Comparison of ENCODE assay signal across 7 cellular contexts in the genomic region with DNA sequence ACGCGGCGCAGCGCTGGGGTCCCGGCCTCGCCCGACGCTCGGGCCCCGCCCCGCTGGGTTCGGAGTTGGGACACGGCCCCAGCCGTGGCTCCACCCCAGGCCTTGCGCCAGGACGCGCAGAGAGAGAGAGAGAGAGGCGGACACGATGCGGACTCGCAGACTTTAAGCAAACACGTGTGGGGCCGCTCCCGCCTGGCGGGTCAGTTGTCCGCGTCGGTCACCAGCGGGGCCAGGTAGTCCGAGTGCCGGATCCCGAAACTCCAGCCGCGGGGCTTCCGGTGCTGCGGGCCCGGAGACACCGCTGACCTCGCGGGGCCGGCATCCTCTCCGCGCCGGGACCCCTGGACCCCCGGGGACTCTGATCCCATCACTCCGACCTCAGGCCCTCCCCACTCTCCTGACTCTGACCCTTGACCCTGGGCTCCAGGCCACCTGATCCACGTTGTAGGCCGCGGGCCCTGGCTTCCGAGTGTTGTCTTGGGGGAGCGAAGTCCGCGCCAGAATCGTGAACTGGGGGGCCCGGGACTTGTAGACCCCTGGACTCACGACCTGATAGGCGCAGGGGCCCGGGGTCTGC. TPM values are rescaled to one million over a fixed set of nuclear protein-coding genes. Genes with fewer than 3 reads are reported as not detected.
DNase-seq lines count a peak whose midpoint lies in the region; ATAC-seq and TF ChIP-seq lines count a peak whose summit lies in the region.

No MANE protein-coding gene starts in this region.

- H3K27ac ChIP-seq in esophagus squamous epithelium = peak overlapping the region; percentile 96 to 100 (median 98)

- H3K36me3 ChIP-seq in esophagus squamous epithelium = no peaks in the 10 kb centered on the region

- H3K4me1 Mint-ChIP-seq in activated B cell treated with CpG ODN at 0.5 μM for 24 hours = peaks cover 55% of the 10 kb centered on the region

- peak overlapping the region; percentile 54 to 87 (median 64) for H3K4me3 ChIP-seq in esophagus squamous epithelium

- no peaks in the 10 kb centered on the region for H3K9me3 ChIP-seq in esophagus squamous epithelium

- intact Hi-C loops in activated B cell treated with CpG ODN at 0.5 μM for 24 hours (cut with micrococcal nuclease) (loop anchor here (2.0 kb wide), 2 partner anchors 56 to 340 kb away; a partner anchor contains a TSS), esophagus squamous epithelium (cut with DNase I) (no loop called here)

- TF ChIP-seq POLR2A in esophagus squamous epithelium (IDR thresholded peaks at IDR 0.05) = peak in 1 of 4 donors; percentile 68

- POLR2A ChIA-PET in activated B cell treated with CpG ODN at 0.5 μM for 24 hours (lab: Charles Lee) = interaction anchor here (0.6 to 13.6 kb wide), 19 partner anchors 15 to 286 kb away, joined by 3 to 946 read pairs (median 5); a partner anchor contains a TSS

- no peaks in the 10 kb centered on the region for H3K27me3 Mint-ChIP-seq in activated B cell treated with CpG ODN at 0.5 μM for 24 hours

- CTCF ChIA-PET in activated B cell treated with CpG ODN at 0.5 μM for 24 hours (lab: Charles Lee) = interaction anchor here (0.7 to 0.9 kb wide), 2 partner anchors 9 to 91 kb away, joined by 4 read pairs; no protein-coding TSS in a partner anchor

- H3K4me3 Mint-ChIP-seq in activated B cell treated with CpG ODN at 0.5 μM for 24 hours = peak overlapping the region; percentile 92

- TF ChIP-seq CTCF in activated B cell treated with CpG ODN at 0.5 μM for 24 hours (IDR thresholded peaks at IDR 0.05) = no peak
- TF ChIP-seq CTCF in esophagus squamous epithelium (IDR thresholded peaks at IDR 0.05) = no peak

- peaks cover 31 to 91% (median 42%) of the 10 kb centered on the region in 3 donors for H3K4me1 ChIP-seq in esophagus squamous epithelium

- peak; percentile 20 for ATAC-seq in GM18511 (IDR thresholded peaks at IDR 0.05; ENCODE audit: unreplicated experiment)
- peak; percentile 23 for ATAC-seq in HG03354 (IDR thresholded peaks at IDR 0.05; ENCODE audit: poor library complexity, severe bottlenecking, unreplicated experiment)
- peak; percentile 25 for ATAC-seq in activated B cell treated with CpG ODN at 0.5 μM for 24 hours (ENCODE audit: low read depth)

- peaks cover 0 to 43% (median 0%) of the 10 kb centered on the region in 4 donors for H3K27me3 ChIP-seq in esophagus squamous epithelium

- peak overlapping the region; percentile 99 for H3K27ac Mint-ChIP-seq in activated B cell treated with CpG ODN at 0.5 μM for 24 hours

- 10% methylated on average over 4 of the region's 58 CpGs; no CpG with 5 or more reads in 1 of the 2 donors for WGBS in esophagus squamous epithelium, 2 donors

- DNase-seq in activated B cell treated with CpG ODN at 0.5 μM for 24 hours (peak; percentile 80), esophagus squamous epithelium (lab: John Stamatoyannopoulos, UW) (no peak), myocyte (ENCODE audit: low read depth) (peak; percentile 45), HPDE6-E6E7 (ENCODE audit: extremely low spot score) (no peak), SHP77 treated with DMSO at 0.1 percent for 48 hours (lab: John Stamatoyannopoulos, UW) (no peak)

- peaks cover 12% of the 10 kb centered on the region for H3K36me3 Mint-ChIP-seq in activated B cell treated with CpG ODN at 0.5 μM for 24 hours (ENCODE audit: low read depth)

- no peaks in the 10 kb centered on the region for H3K9me3 Mint-ChIP-seq in activated B cell treated with CpG ODN at 0.5 μM for 24 hours

RNA-seq across cellular contexts. Expression of a gene that starts 0.6 kb away (rescaled TPM):
- total RNA-seq in activated B cell treated with CpG ODN at 0.5 μM for 24 hours (91.8 and 92.9 TPM in 2 replicates), esophagus squamous epithelium (100 to 1,000 TPM in 2 of 4 donors, 10 to 100 TPM in 2; 86.0 to 281 (median 137) TPM), myocyte (1.7 and 2.1 TPM in 2 replicates)
- polyA plus RNA-seq in myocyte (2012) = 2.0 TPM

RNA-seq across cellular contexts. Expression of a gene that starts 5.0 kb away (rescaled TPM):
- total RNA-seq in activated B cell treated with CpG ODN at 0.5 μM for 24 hours (7.1 and 11.6 TPM in 2 replicates), esophagus squamous epithelium (10 to 100 TPM in 1 of 4 donors, 1 to 10 TPM in 3; 5.1 to 14.9 (median 6.7) TPM), myocyte (0.68 and 1.6 TPM in 2 replicates)
- polyA plus RNA-seq in myocyte (2012) = 0.68 TPM

RNA-seq across cellular contexts. Expression of a gene that starts 15.3 kb away (rescaled TPM):
- total RNA-seq in activated B cell treated with CpG ODN at 0.5 μM for 24 hours (4.9 and 5.2 TPM in 2 replicates), esophagus squamous epithelium (under 1 TPM; 0.26 to 0.53 (median 0.40) TPM), myocyte (not detected in 2 replicates)
- 0.21 TPM for polyA plus RNA-seq in myocyte (2012)

RNA-seq across cellular contexts. Expression of a gene that starts 22.3 kb away (rescaled TPM):
- total RNA-seq in activated B cell treated with CpG ODN at 0.5 μM for 24 hours (63.9 and 68.2 TPM in 2 replicates), esophagus squamous epithelium (10 to 100 TPM; 30.2 to 42.6 (median 38.5) TPM), myocyte (21.6 and 25.3 TPM in 2 replicates)
- polyA plus RNA-seq in myocyte (2012) = 23.1 TPM

RNA-seq across cellular contexts. Expression of a gene that starts 22.9 kb away (rescaled TPM):
- total RNA-seq in activated B cell treated with CpG ODN at 0.5 μM for 24 hours = 76.6 and 81.0 TPM in 2 replicates
- total RNA-seq in esophagus squamous epithelium = 10 to 100 TPM; 35.4 to 65.0 (median 46.2) TPM
- 41.3 and 46.6 TPM in 2 replicates for total RNA-seq in myocyte
- 60.6 TPM for polyA plus RNA-seq in myocyte (2012)

Comparison
In these comparisons a context has a peak if more than half of its experiments do, and no peak if none do; other contexts are left out.
1. DNase-seq: peak in activated B cell treated with CpG ODN at 0.5 μM for 24 hours (single experiment) and myocyte (single experiment); none in esophagus squamous epithelium (single experiment), HPDE6-E6E7 (single experiment) and SHP77 treated with DMSO at 0.1 percent for 48 hours (single experiment).
2. RNA of a gene that starts 0.6 kb away (total RNA-seq): 86.0 to 281 TPM in esophagus squamous epithelium and 91.8 to 92.9 TPM in activated B cell treated with CpG ODN at 0.5 μM for 24 hours; 1.7 to 2.1 TPM in myocyte; every median in the first group is over 10 times any median in the second.
3. Peak in every context shown above with its lines, with median percentiles within 50 percentile points of each other: ATAC-seq.